15 cellular contexts compared by ENCODE assay signal in the genomic region with DNA sequence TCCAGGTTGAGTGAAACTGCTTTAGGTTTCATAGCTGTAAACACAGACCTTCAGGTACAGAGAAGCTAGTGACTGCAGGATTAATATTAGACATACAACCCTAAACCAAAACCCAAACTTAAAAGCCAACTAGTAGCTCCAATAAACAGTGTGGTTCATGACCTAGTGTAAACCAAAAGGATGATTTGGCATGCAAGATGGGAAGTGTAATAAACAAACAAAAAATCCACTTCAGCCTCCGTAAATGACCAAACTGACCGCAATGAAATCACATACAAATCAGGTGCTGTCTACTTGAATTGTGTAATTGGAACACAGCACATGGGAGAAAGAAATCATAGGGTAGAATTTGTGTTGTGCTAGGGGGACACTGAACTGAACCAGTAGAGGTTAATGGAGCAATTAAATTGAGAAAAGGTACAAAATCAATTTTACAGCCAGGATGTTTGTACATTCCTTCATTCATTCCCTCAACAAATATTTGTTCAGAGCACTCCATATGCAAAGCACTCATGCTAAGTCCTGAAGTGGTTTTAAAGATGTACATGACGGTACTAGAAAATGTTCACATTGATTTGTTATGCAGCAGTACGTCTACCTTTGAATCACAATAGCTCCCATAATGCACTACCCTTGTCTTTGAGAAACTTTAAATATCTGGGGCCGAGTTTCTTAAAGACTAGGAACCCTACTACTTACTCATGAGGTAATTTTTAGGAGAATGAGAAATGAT.
"Had no signal": no experiment of that assay in that cellular context is flagged by ENCODE, and none has a peak within 500 bp of the region (broad histone marks: within the 10 kb centered on the region; RNA-seq: fewer than 3 reads in every experiment).

No MANE protein-coding gene starts in this region.

- H3K27me3 ChIP-seq: colonic mucosa, spleen had no signal

- H3K9me3 ChIP-seq: colonic mucosa, esophagus squamous epithelium, psoas muscle had no signal

- H3K4me3 ChIP-seq: colonic mucosa, esophagus squamous epithelium, left ventricle myocardium inferior, psoas muscle, spleen had no signal

- H3K4me3 Mint-ChIP-seq: activated naive CD4-positive, alpha-beta T cell treated with anti-CD3 and anti-CD28 coated beads, Interleukin-2, amount 10 ng/mL, durations not matched to agents 7 days and 5 days; stimulated activated memory B cell treated with anti-CD40 and anti-IgM and Interleukin-4, amounts not matched to agents 10 μg/mL and 1 μg/mL and 100 μg/mL, for 72 hours; type B pancreatic cell; WTC11 had no signal

- DNase-seq: activated CD4-positive, alpha-beta T cell treated with anti-CD3 and anti-CD28 coated beads for 48 hours; activated naive CD4-positive, alpha-beta T cell treated with anti-CD3 and anti-CD28 coated beads, Interleukin-2, amount 10 ng/mL, durations not matched to agents 7 days and 5 days; colonic mucosa; esophagus squamous epithelium; foreskin keratinocyte; left ventricle myocardium inferior; mesendoderm; psoas muscle; spleen; stimulated activated CD4-positive, alpha-beta T cell treated with anti-CD3 and anti-CD28 coated beads, Interleukin-1b, Interleukin-23, amount 100 ng/mL, for 48 hours had no signal

- H3K36me3 Mint-ChIP-seq: activated naive CD4-positive, alpha-beta T cell treated with anti-CD3 and anti-CD28 coated beads, Interleukin-2, amount 10 ng/mL, durations not matched to agents 7 days and 5 days; stimulated activated memory B cell treated with anti-CD40 and anti-IgM and Interleukin-4, amounts not matched to agents 10 μg/mL and 1 μg/mL and 100 μg/mL, for 72 hours; type B pancreatic cell had no signal

- H3K27ac Mint-ChIP-seq: activated naive CD4-positive, alpha-beta T cell treated with anti-CD3 and anti-CD28 coated beads, Interleukin-2, amount 10 ng/mL, durations not matched to agents 7 days and 5 days; activated T-helper 2 cell treated with anti-CD3 and anti-CD28 coated beads, Interferon-gamma antibody, Interleukin-2, Interleukin-4, amounts not matched to agents 10 μg/mL and 5 μg/mL and 100 μg/mL, durations not matched to agents 14 hours and 24 hours and 36 hours; stimulated activated memory B cell treated with anti-CD40 and anti-IgM and Interleukin-4, amounts not matched to agents 10 μg/mL and 1 μg/mL and 100 μg/mL, for 72 hours; type B pancreatic cell; WTC11 had no signal

- H3K27ac ChIP-seq: colonic mucosa, esophagus squamous epithelium, foreskin keratinocyte, left ventricle myocardium inferior, psoas muscle had no signal

- H3K4me1 ChIP-seq: colonic mucosa, esophagus squamous epithelium, foreskin keratinocyte, left ventricle myocardium inferior, psoas muscle had no signal

- H3K36me3 ChIP-seq: colonic mucosa, esophagus squamous epithelium, left ventricle myocardium inferior, spleen had no signal

- H3K9me3 Mint-ChIP-seq: activated naive CD4-positive, alpha-beta T cell treated with anti-CD3 and anti-CD28 coated beads, Interleukin-2, amount 10 ng/mL, durations not matched to agents 7 days and 5 days; activated T-helper 2 cell treated with anti-CD3 and anti-CD28 coated beads, Interferon-gamma antibody, Interleukin-2, Interleukin-4, amounts not matched to agents 10 μg/mL and 5 μg/mL and 100 μg/mL, durations not matched to agents 14 hours and 24 hours and 36 hours; stimulated activated memory B cell treated with anti-CD40 and anti-IgM and Interleukin-4, amounts not matched to agents 10 μg/mL and 1 μg/mL and 100 μg/mL, for 72 hours had no signal

- ATAC-seq: foreskin keratinocyte; psoas muscle; sciatic nerve; stimulated activated memory B cell treated with anti-CD40 and anti-IgM and Interleukin-4, amounts not matched to agents 10 μg/mL and 1 μg/mL and 100 μg/mL, for 72 hours; WTC11 had no signal

- H3K4me1 Mint-ChIP-seq: activated naive CD4-positive, alpha-beta T cell treated with anti-CD3 and anti-CD28 coated beads, Interleukin-2, amount 10 ng/mL, durations not matched to agents 7 days and 5 days; stimulated activated memory B cell treated with anti-CD40 and anti-IgM and Interleukin-4, amounts not matched to agents 10 μg/mL and 1 μg/mL and 100 μg/mL, for 72 hours had no signal
